20 cellular contexts compared by ENCODE assay signal in genomic region chr12:50551866-50552265, GRCh38.
"Had no signal": no experiment of that assay in that cellular context is flagged by ENCODE, and none has a peak within 500 bp of the region (broad histone marks: within the 10 kb centered on the region; RNA-seq: fewer than 3 reads in every experiment).

No MANE protein-coding gene starts in this region.

- DNase-seq: activated B cell treated with CpG ODN at 0.5 μM for 24 hours; activated CD4-positive, alpha-beta T cell treated with anti-CD3 and anti-CD28 coated beads, Interleukin-2, amount 10 ng/mL, durations not matched to agents 7 days and 5 days; activated CD8-positive, alpha-beta memory T cell treated with anti-CD3 and anti-CD28 coated beads, Interleukin-2, amount 50 U/mL, for 48 hours; activated naive CD4-positive, alpha-beta T cell treated with Interleukin-2 at 50 U/mL for 16 hours; caudate nucleus; esophagus squamous epithelium; glutamatergic neuron; hypothalamus; right cardiac atrium; small intestine; stimulated activated CD4-positive, alpha-beta T cell treated with anti-CD3 and anti-CD28 coated beads, Interleukin-4, amount 100 ng/mL, for 24 hours; stomach; T-helper 2 cell; testis; upper lobe of left lung had no signal

- H3K36me3 ChIP-seq: prostate gland, stomach, upper lobe of left lung had no signal

- H3K27me3 ChIP-seq: esophagus squamous epithelium, stomach, testis, upper lobe of left lung had no signal

- H3K9me3 ChIP-seq: esophagus squamous epithelium, prostate gland, stomach, testis, upper lobe of left lung had no signal

- H3K27ac Mint-ChIP-seq: activated CD4-positive, alpha-beta T cell treated with anti-CD3 and anti-CD28 coated beads, Interleukin-2, amount 10 ng/mL, durations not matched to agents 7 days and 5 days had no signal

- H3K4me3 Mint-ChIP-seq: activated B cell treated with CpG ODN at 0.5 μM for 24 hours; activated CD4-positive, alpha-beta T cell treated with anti-CD3 and anti-CD28 coated beads, Interleukin-2, amount 10 ng/mL, durations not matched to agents 7 days and 5 days; natural killer cell treated with Interleukin-12 subunit alpha and Interleukin-12 subunit beta and Interleukin-15 and Interleukin-18, amount 100 ng/mL, for 72 hours had no signal

- H3K4me1 ChIP-seq: prostate gland had no signal

- H3K4me3 ChIP-seq: esophagus squamous epithelium, prostate gland, stomach, testis, upper lobe of left lung had no signal

- H3K36me3 Mint-ChIP-seq: natural killer cell treated with Interleukin-12 subunit alpha and Interleukin-12 subunit beta and Interleukin-15 and Interleukin-18, amount 100 ng/mL, for 72 hours had no signal

- ATAC-seq: natural killer cell treated with Interleukin-12 subunit alpha and Interleukin-12 subunit beta and Interleukin-15 and Interleukin-18, amount 100 ng/mL, for 72 hours; right cardiac atrium had no signal

- FAIRE-seq: colon, endometrium, small intestine, TTC549 had no signal

- H3K9me3 Mint-ChIP-seq: activated B cell treated with CpG ODN at 0.5 μM for 24 hours; activated CD4-positive, alpha-beta T cell treated with anti-CD3 and anti-CD28 coated beads, Interleukin-2, amount 10 ng/mL, durations not matched to agents 7 days and 5 days; natural killer cell treated with Interleukin-12 subunit alpha and Interleukin-12 subunit beta and Interleukin-15 and Interleukin-18, amount 100 ng/mL, for 72 hours had no signal

- H3K27me3 Mint-ChIP-seq: activated B cell treated with CpG ODN at 0.5 μM for 24 hours; activated CD4-positive, alpha-beta T cell treated with anti-CD3 and anti-CD28 coated beads, Interleukin-2, amount 10 ng/mL, durations not matched to agents 7 days and 5 days; natural killer cell treated with Interleukin-12 subunit alpha and Interleukin-12 subunit beta and Interleukin-15 and Interleukin-18, amount 100 ng/mL, for 72 hours had no signal

- H3K27ac ChIP-seq: prostate gland, stomach, upper lobe of left lung had no signal
